ENCODE assay signal across 12 cellular contexts in the genomic region with DNA sequence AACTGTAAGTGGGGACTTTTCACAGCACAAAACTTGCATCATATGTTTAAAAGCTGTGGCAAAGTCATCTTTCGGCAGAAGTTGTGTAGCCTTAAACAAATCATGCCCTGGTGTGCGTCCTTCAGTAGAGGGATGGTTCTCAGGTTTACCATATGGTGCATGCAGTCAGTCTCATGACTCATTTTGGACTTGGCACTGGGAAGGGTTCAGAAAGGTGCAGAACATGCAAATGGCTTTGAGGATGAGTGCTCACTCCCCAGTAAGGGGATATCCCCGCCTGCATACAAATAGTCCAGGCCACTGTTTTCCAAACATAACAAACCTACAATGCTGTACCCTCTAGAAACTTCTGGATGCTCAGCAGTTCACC.
DNase-seq lines count a peak whose midpoint lies in the region; ATAC-seq lines count a peak whose summit lies in the region.
"Had no signal": no experiment of that assay in that cellular context is flagged by ENCODE, and none has a peak within 500 bp of the region (broad histone marks: within the 10 kb centered on the region; RNA-seq: fewer than 3 reads in every experiment).

No MANE protein-coding gene starts in this region.

- in situ Hi-C loops in G401 (cut with HindIII; ENCODE audit: low sequenced_read_pairs), result no loop called here

- DNase-seq in ELR (ENCODE audit: low read depth), result peak; percentile 5
- no peak for DNase-seq in H7
- no peak for DNase-seq in G401 (ENCODE audit: low spot score)
- DNase-seq in GDM1 (lab: John Stamatoyannopoulos, UW), result no peak
- DNase-seq: activated CD4-positive, alpha-beta T cell treated with anti-CD3 and anti-CD28 coated beads, Interleukin-2, amount 50 U/mL, for 1 hour; activated naive CD8-positive, alpha-beta T cell treated with anti-CD3 and anti-CD28 coated beads, Interleukin-2, amount 50 U/mL, for 24 hours; NCI-H1930; SHP77 treated with DMSO at 0.1 percent for 48 hours had no signal

- no peak overlapping the region for H3K4me3 ChIP-seq in H7 (ENCODE audit: insufficient read depth, low read depth, low read length)

- H3K36me3 ChIP-seq in H7 (replicated peaks; ENCODE audit: control insufficient read depth, insufficient read depth, low read length), result no peaks in the 10 kb centered on the region

- H3K27me3 ChIP-seq in H7 (ENCODE audit: control insufficient read depth, insufficient read depth, low read length), result no peaks in the 10 kb centered on the region

- ATAC-seq in GM19324 (IDR thresholded peaks at IDR 0.05; ENCODE audit: low FRiP score, unreplicated experiment), result peak; percentile 81
- peak; percentile 91 for ATAC-seq in HG02678 (IDR thresholded peaks at IDR 0.05; ENCODE audit: unreplicated experiment)
- peak; percentile 90 for ATAC-seq in HG03457 (IDR thresholded peaks at IDR 0.05; ENCODE audit: unreplicated experiment)
- ATAC-seq in activated CD4-positive, CD25-positive, alpha-beta regulatory T cell treated with anti-CD3 and anti-CD28 coated beads, Interleukin-2, amount 50 U/mL, for 24 hours, result no peak
- ATAC-seq: activated naive CD8-positive, alpha-beta T cell treated with anti-CD3 and anti-CD28 coated beads, Interleukin-2, amount 50 U/mL, for 24 hours had no signal

Comparison
In these comparisons a context has a peak if more than half of its experiments do, and no peak if none do; other contexts are left out.
1. ATAC-seq: peak in GM19324 (single experiment), HG02678 (single experiment) and HG03457 (single experiment); none in activated CD4-positive, CD25-positive, alpha-beta regulatory T cell treated with anti-CD3 and anti-CD28 coated beads, Interleukin-2, amount 50 U/mL, for 24 hours (0 of 2).